ENCODE assay signal across 14 cellular contexts in genomic region chrX:136812286-136812685, GRCh38.
"Had no signal": no experiment of that assay in that cellular context is flagged by ENCODE, and none has a peak within 500 bp of the region (broad histone marks: within the 10 kb centered on the region; RNA-seq: fewer than 3 reads in every experiment).

No MANE protein-coding gene starts in this region.

- H3K4me1 ChIP-seq: foreskin keratinocyte, right atrium auricular region, tibial artery, uterus had no signal

- H3K9me3 ChIP-seq: mucosa of descending colon, neutrophil, right atrium auricular region, tibial artery, uterus had no signal

- H3K27ac ChIP-seq: foreskin keratinocyte, neutrophil, right atrium auricular region, tibial artery, uterus had no signal

- H3K36me3 ChIP-seq: neutrophil, right atrium auricular region, tibial artery, uterus had no signal

- H3K27me3 ChIP-seq: foreskin keratinocyte, neutrophil, right atrium auricular region, tibial artery, uterus had no signal

- H3K4me3 ChIP-seq: mucosa of descending colon, right atrium auricular region, smooth muscle cell, tibial artery, uterus had no signal

- DNase-seq: activated CD4-positive, alpha-beta T cell treated with anti-CD3 and anti-CD28 coated beads, Interleukin-2, amount 10 ng/mL, durations not matched to agents 24 days and 14 days; activated CD8-positive, alpha-beta memory T cell treated with anti-CD3 and anti-CD28 coated beads for 24 hours; activated naive CD4-positive, alpha-beta T cell treated with anti-CD3 and anti-CD28 coated beads for 36 hours; central memory CD4-positive, alpha-beta T cell; cortex of kidney; effector memory CD4-positive, alpha-beta T cell; foreskin keratinocyte; mucosa of descending colon; naive thymus-derived CD8-positive, alpha-beta T cell; tibial artery; uterus had no signal

- H3K4me2 ChIP-seq: smooth muscle cell had no signal
